Comparison of ENCODE assay signal across 1 cellular context in genomic region chr7:131620673-131621609, GRCh38.
TF ChIP-seq lines count a peak whose summit lies in the region.

No MANE protein-coding gene starts in this region.

TF ChIP-seq in GM23338, 12 proteins besides CTCF, POLR2A, EP300 and RAD21 (continued from another document):
- no peak for TF ChIP-seq ZNF462 (CRISPR knock-in tag; IDR thresholded peaks at IDR 0.05)
- no peak for TF ChIP-seq POLR2AphosphoS5 (IDR thresholded peaks at IDR 0.05; ENCODE audit: low read depth)
- TF ChIP-seq EZH2 (IDR thresholded peaks at IDR 0.05; ENCODE audit: low read depth, unreplicated experiment), result no peak
- no peak for TF ChIP-seq REST (IDR thresholded peaks at IDR 0.05; ENCODE audit: unreplicated experiment)
- no peak for TF ChIP-seq NANOG (IDR thresholded peaks at IDR 0.05; ENCODE audit: borderline replicate concordance)
- no peak for TF ChIP-seq STAT1 (IDR thresholded peaks at IDR 0.05; ENCODE audit: unreplicated experiment)
- no peak for TF ChIP-seq ZNF114 (CRISPR knock-in tag; IDR thresholded peaks at IDR 0.05)
- TF ChIP-seq ZNF331 (CRISPR knock-in tag; IDR thresholded peaks at IDR 0.05; ENCODE audit: low read depth), result no peak
- TF ChIP-seq ETS1 (IDR thresholded peaks at IDR 0.05), result no peak
- no peak for TF ChIP-seq CREB1 (CRISPR knock-in tag; IDR thresholded peaks at IDR 0.05; ENCODE audit: low read depth)
